1 cellular context compared by ENCODE assay signal in the genomic region with DNA sequence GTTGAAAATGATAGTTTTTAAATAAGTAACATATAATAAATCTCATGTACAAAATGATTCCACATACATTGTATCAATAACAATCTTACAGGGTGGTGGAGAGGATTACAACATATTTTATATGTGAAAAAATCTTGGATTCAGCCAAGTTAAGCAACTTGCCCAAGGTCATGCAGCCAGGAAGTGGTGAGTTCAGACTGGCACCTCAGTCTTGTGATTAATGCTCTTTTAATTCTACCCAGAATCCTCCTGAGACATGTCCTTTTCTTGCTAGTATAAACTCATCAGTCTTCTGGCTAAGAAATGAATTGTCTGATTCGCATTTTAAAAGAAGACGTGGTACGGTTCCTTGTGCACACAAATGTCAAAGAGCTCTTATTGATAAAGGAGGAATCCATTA.
TF ChIP-seq lines count a peak whose summit lies in the region.

No MANE protein-coding gene starts in this region.

TF ChIP-seq in liver, 16 proteins besides CTCF, POLR2A, EP300 and RAD21 (continued from another document):
- TF ChIP-seq, protein P1, sequence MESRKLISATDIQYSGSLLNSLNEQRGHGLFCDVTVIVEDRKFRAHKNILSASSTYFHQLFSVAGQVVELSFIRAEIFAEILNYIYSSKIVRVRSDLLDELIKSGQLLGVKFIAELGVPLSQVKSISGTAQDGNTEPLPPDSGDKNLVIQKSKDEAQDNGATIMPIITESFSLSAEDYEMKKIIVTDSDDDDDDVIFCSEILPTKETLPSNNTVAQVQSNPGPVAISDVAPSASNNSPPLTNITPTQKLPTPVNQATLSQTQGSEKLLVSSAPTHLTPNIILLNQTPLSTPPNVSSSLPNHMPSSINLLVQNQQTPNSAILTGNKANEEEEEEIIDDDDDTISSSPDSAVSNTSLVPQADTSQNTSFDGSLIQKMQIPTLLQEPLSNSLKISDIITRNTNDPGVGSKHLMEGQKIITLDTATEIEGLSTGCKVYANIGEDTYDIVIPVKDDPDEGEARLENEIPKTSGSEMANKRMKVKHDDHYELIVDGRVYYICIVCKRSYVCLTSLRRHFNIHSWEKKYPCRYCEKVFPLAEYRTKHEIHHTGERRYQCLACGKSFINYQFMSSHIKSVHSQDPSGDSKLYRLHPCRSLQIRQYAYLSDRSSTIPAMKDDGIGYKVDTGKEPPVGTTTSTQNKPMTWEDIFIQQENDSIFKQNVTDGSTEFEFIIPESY (IDR thresholded peaks at IDR 0.05) = no peak
- TF ChIP-seq GABPA (IDR thresholded peaks at IDR 0.05 in 1 of 2, conservative IDR thresholded peaks at IDR 0.05 in 1 of 2) = no peak
- no peak for TF ChIP-seq HNF4G (IDR thresholded peaks at IDR 0.05)
- TF ChIP-seq JUND (IDR thresholded peaks at IDR 0.05) = no peak
